Comparison of ENCODE assay signal across 1 cellular context in genomic region chr3:188720636-188721035, GRCh38.
TF ChIP-seq lines count a peak whose summit lies in the region.

No MANE protein-coding gene starts in this region.

TF ChIP-seq in HepG2, 621 proteins besides CTCF, POLR2A, EP300 and RAD21 (continued from another document and continues in another):
- TF ChIP-seq CSRNP1 (CRISPR knock-in tag; IDR thresholded peaks at IDR 0.05) (peak; percentile 23; the same call in 1 of the 2 replicates), BRD4 (CRISPR knock-in tag; IDR thresholded peaks at IDR 0.05) (peak; percentile 80), ZBTB46 (CRISPR knock-in tag; IDR thresholded peaks at IDR 0.05; ENCODE audit: borderline replicate concordance) (no peak), HINFP (CRISPR knock-in tag; IDR thresholded peaks at IDR 0.05; ENCODE audit: low read depth) (no peak), MAFF (IDR thresholded peaks at IDR 0.05; ENCODE audit: low read depth, low read length) (peak; percentile 61), NR0B2 (CRISPR knock-in tag; IDR thresholded peaks at IDR 0.05) (no peak), ZSCAN5A (CRISPR knock-in tag; IDR thresholded peaks at IDR 0.05; ENCODE audit: borderline replicate concordance) (peak; percentile 38; the same call in 1 of the 2 replicates), ZNF275 (CRISPR knock-in tag; IDR thresholded peaks at IDR 0.05; ENCODE audit: borderline replicate concordance) (no peak), ZNF674 (CRISPR knock-in tag; IDR thresholded peaks at IDR 0.05; ENCODE audit: low read depth) (no peak), CREM (IDR thresholded peaks at IDR 0.05) (peak; percentile 87), CREM (CRISPR knock-in tag; IDR thresholded peaks at IDR 0.05) (no peak), ZNF207 (IDR thresholded peaks at IDR 0.05; ENCODE audit: borderline replicate concordance) (no peak), ZNF678 (CRISPR knock-in tag; IDR thresholded peaks at IDR 0.05) (no peak), ZNF784 (CRISPR knock-in tag; IDR thresholded peaks at IDR 0.05; ENCODE audit: borderline replicate concordance) (no peak), ZNF264 (CRISPR knock-in tag; IDR thresholded peaks at IDR 0.05) (peak; percentile 84; the same call in 1 of the 2 replicates), ZNF629 (CRISPR knock-in tag; conservative IDR thresholded peaks at IDR 0.05) (no peak), MXD3 (CRISPR knock-in tag; IDR thresholded peaks at IDR 0.05) (no peak), POLR2G (IDR thresholded peaks at IDR 0.05; ENCODE audit: low read depth, low read length) (no peak), TAF1 (CRISPR knock-in tag; IDR thresholded peaks at IDR 0.05) (no peak), ZFP36 (IDR thresholded peaks at IDR 0.05; ENCODE audit: borderline replicate concordance, low read depth, low read length, partially characterized antibody) (no peak), PITX1 (CRISPR knock-in tag; IDR thresholded peaks at IDR 0.05) (peak; percentile 70; the same call in 1 of the 2 replicates), RBM22 (optimal IDR thresholded peaks at IDR 0.05; ENCODE audit: low read length) (no peak), ZNF337 (CRISPR knock-in tag; IDR thresholded peaks at IDR 0.05; ENCODE audit: borderline replicate concordance, low read depth) (no peak), ZNF274 (CRISPR knock-in tag; IDR thresholded peaks at IDR 0.05) (no peak), ZNF670 (CRISPR knock-in tag; IDR thresholded peaks at IDR 0.05; ENCODE audit: borderline replicate concordance) (no peak), AKAP8 (CRISPR knock-in tag; IDR thresholded peaks at IDR 0.05) (no peak), ZBTB37 (CRISPR knock-in tag; IDR thresholded peaks at IDR 0.05) (no peak), ZNF577 (CRISPR knock-in tag; IDR thresholded peaks at IDR 0.05; ENCODE audit: borderline replicate concordance, low read depth) (no peak), NFKB2 (CRISPR knock-in tag; IDR thresholded peaks at IDR 0.05; ENCODE audit: borderline replicate concordance) (no peak), RXRB (CRISPR knock-in tag; IDR thresholded peaks at IDR 0.05; ENCODE audit: borderline replicate concordance) (peak; percentile 95), ATF1 (CRISPR knock-in tag; IDR thresholded peaks at IDR 0.05) (no peak), ZNF34 (CRISPR knock-in tag; IDR thresholded peaks at IDR 0.05; ENCODE audit: borderline replicate concordance) (no peak), EHMT2 (IDR thresholded peaks at IDR 0.05; ENCODE audit: borderline replicate concordance, low read depth, low read length) (no peak; the same call in 1 of the 2 replicates), IKZF4 (CRISPR knock-in tag; IDR thresholded peaks at IDR 0.05; ENCODE audit: borderline replicate concordance, low read depth, not compliant biosample characterization) (no peak), ATF7 (IDR thresholded peaks at IDR 0.05) (no peak), ATF7 (CRISPR knock-in tag; IDR thresholded peaks at IDR 0.05) (no peak), ZNF780A (CRISPR knock-in tag; IDR thresholded peaks at IDR 0.05) (no peak), SSRP1 (CRISPR knock-in tag; IDR thresholded peaks at IDR 0.05) (0 out of 2 replicates have a peak, but pooled peaks have one; percentile 77), CREB1 (IDR thresholded peaks at IDR 0.05) (no peak), CREB1 (CRISPR knock-in tag; IDR thresholded peaks at IDR 0.05) (peak; percentile 62), NR2C2 (CRISPR knock-in tag; IDR thresholded peaks at IDR 0.05; ENCODE audit: borderline replicate concordance) (peak; percentile 65; the same call in 1 of the 2 replicates), MBD4 (IDR thresholded peaks at IDR 0.05; ENCODE audit: borderline replicate concordance, low read length) (peak; percentile 83; the same call in 1 of the 2 replicates), SRY (CRISPR knock-in tag; IDR thresholded peaks at IDR 0.05) (no peak), ISL2 (CRISPR knock-in tag; IDR thresholded peaks at IDR 0.05) (peak; percentile 98), MTERF4 (CRISPR knock-in tag; IDR thresholded peaks at IDR 0.05) (no peak), PCBP2 (optimal IDR thresholded peaks at IDR 0.05; ENCODE audit: low read depth, low read length, poor library complexity, severe bottlenecking) (no peak), JUN (CRISPR knock-in tag; IDR thresholded peaks at IDR 0.05) (peak; percentile 69; the same call in 1 of the 2 replicates), RFX5 (IDR thresholded peaks at IDR 0.05; ENCODE audit: low read depth, low read length) (no peak), PATZ1 (CRISPR knock-in tag; IDR thresholded peaks at IDR 0.05) (no peak), MXD4 (CRISPR knock-in tag; IDR thresholded peaks at IDR 0.05) (0 out of 2 replicates have a peak, but pooled peaks have one; percentile 64), NAIF1 (CRISPR knock-in tag; IDR thresholded peaks at IDR 0.05; ENCODE audit: borderline replicate concordance) (no peak), ZNF616 (CRISPR knock-in tag; IDR thresholded peaks at IDR 0.05; ENCODE audit: low read depth) (no peak), ZBTB14 (CRISPR knock-in tag; IDR thresholded peaks at IDR 0.05) (no peak), BHLHE40 (IDR thresholded peaks at IDR 0.05; ENCODE audit: low read length) (no peak)
